16 cellular contexts compared by ENCODE assay signal in the genomic region with DNA sequence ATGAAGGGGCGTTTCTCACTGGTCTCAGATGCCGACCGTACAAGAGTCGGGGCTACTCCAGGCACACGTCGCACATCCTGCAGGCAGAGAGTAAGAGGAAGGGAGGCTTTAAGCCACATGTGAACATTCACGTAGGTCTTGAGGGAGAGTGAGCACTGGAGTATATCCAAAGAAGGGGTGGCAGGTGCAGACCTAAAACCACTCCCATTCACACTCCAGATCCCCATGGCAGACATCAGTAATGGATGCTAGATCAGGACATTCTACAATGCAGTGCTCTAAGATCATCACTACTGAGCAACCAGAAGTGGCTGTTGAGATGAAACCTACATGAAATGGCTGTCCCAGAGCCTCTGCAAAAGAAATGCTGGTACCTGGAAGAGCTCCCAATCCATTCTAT. TPM values are rescaled to one million over a fixed set of nuclear protein-coding genes. Genes with fewer than 3 reads are reported as not detected.
A peak's percentile ranks its signal among the peaks of the same experiment; 100 is the strongest.
DNase-seq lines count a peak whose midpoint lies in the region; ATAC-seq and TF ChIP-seq lines count a peak whose summit lies in the region.
"Had no signal": no experiment of that assay in that cellular context is flagged by ENCODE, and none has a peak within 500 bp of the region (broad histone marks: within the 10 kb centered on the region; RNA-seq: fewer than 3 reads in every experiment).

No MANE protein-coding gene starts in this region.

- H3K27ac ChIP-seq in KOPT-K1 (ENCODE audit: low read depth, low read length, poor library complexity, severe bottlenecking), result peak overlapping the region; percentile 70
- H3K27ac ChIP-seq in neural progenitor cell, result no peak overlapping the region
- no peak overlapping the region for H3K27ac ChIP-seq in upper lobe of left lung
- H3K27ac ChIP-seq: dorsolateral prefrontal cortex, spleen had no signal

- H3K4me1 Mint-ChIP-seq in neural progenitor cell, result no peaks in the 10 kb centered on the region
- H3K4me1 Mint-ChIP-seq: activated CD4-positive, alpha-beta T cell treated with anti-CD3 and anti-CD28 coated beads, Interleukin-2, amount 10 ng/mL, durations not matched to agents 24 days and 14 days had no signal

- H3K36me3 ChIP-seq in KOPT-K1 (ENCODE audit: insufficient read depth, low read length), result no peaks in the 10 kb centered on the region; the same call in 1 of the 2 replicates
- H3K36me3 ChIP-seq in neural progenitor cell, result no peaks in the 10 kb centered on the region
- no peaks in the 10 kb centered on the region for H3K36me3 ChIP-seq in upper lobe of left lung

- peaks cover 5% of the 10 kb centered on the region for H3K27me3 ChIP-seq in neural progenitor cell
- H3K27me3 ChIP-seq in upper lobe of left lung, result no peaks in the 10 kb centered on the region
- H3K27me3 ChIP-seq: spleen had no signal

- in situ Hi-C loops in GM13976 (cut with MboI; ENCODE audit: low sequenced_read_pairs, unreplicated experiment), result no loop called here

- TF ChIP-seq CTCF in neural progenitor cell (IDR thresholded peaks at IDR 0.05) (no peak), upper lobe of left lung (IDR thresholded peaks at IDR 0.05) (no peak), GM13976 (IDR thresholded peaks at IDR 0.05; ENCODE audit: borderline replicate concordance, control extremely low read depth, extremely low read depth, insufficient read depth, missing control alignments) (no peak)

- H3K4me2 ChIP-seq in neural progenitor cell, result no peak overlapping the region

- TF ChIP-seq EP300 in upper lobe of left lung (IDR thresholded peaks at IDR 0.05), result no peak

- H3K27ac Mint-ChIP-seq in neural progenitor cell, result no peak overlapping the region
- H3K27ac Mint-ChIP-seq: activated CD4-positive, alpha-beta T cell treated with anti-CD3 and anti-CD28 coated beads, Interleukin-2, amount 10 ng/mL, durations not matched to agents 24 days and 14 days had no signal

- no peaks in the 10 kb centered on the region for H3K79me2 ChIP-seq in neural progenitor cell (ENCODE audit: low read depth)

- no peaks in the 10 kb centered on the region for H4K20me1 ChIP-seq in neural progenitor cell (ENCODE audit: low read depth)

- TF ChIP-seq POLR2A in upper lobe of left lung (IDR thresholded peaks at IDR 0.05), result no peak

- peak; percentile 61 for ATAC-seq in GM19372 (IDR thresholded peaks at IDR 0.05; ENCODE audit: low read depth, unreplicated experiment)
- ATAC-seq in HG02884 (IDR thresholded peaks at IDR 0.05; ENCODE audit: unreplicated experiment), result peak; percentile 77
- ATAC-seq in upper lobe of left lung (ENCODE audit: low FRiP score in 2 of 2), result no peak

- H3K27me3 Mint-ChIP-seq in neural progenitor cell (ENCODE audit: insufficient read depth, low read depth), result peaks cover 12% of the 10 kb centered on the region

- no peaks in the 10 kb centered on the region for H3K4me1 ChIP-seq in neural progenitor cell
- no peaks in the 10 kb centered on the region for H3K4me1 ChIP-seq in upper lobe of left lung

- no peaks in the 10 kb centered on the region for H3K36me3 Mint-ChIP-seq in neural progenitor cell

- H3K9me3 Mint-ChIP-seq in neural progenitor cell, result no peaks in the 10 kb centered on the region

- H3K9ac ChIP-seq in neural progenitor cell, result no peak overlapping the region

- DNase-seq in DMS79 (lab: John Stamatoyannopoulos, UW), result peak; percentile 14
- no peak for DNase-seq in neural progenitor cell (ENCODE audit: low spot score)
- DNase-seq in upper lobe of left lung, result no peak
- no peak for DNase-seq in GM13976 (ENCODE audit: low spot score)
- no peak for DNase-seq in occipital lobe (lab: John Stamatoyannopoulos, UW)
- DNase-seq: activated CD4-positive, alpha-beta T cell treated with anti-CD3 and anti-CD28 coated beads, Interleukin-2, amount 10 ng/mL, durations not matched to agents 24 days and 14 days; dorsolateral prefrontal cortex; mesendoderm; MM.1S; RPMI8226; spleen; T-helper 2 cell; trophoblast cell had no signal

- no peaks in the 10 kb centered on the region for H3K9me3 ChIP-seq in KOPT-K1 (ENCODE audit: insufficient read depth, low read length, poor library complexity, severe bottlenecking)
- no peaks in the 10 kb centered on the region for H3K9me3 ChIP-seq in neural progenitor cell (ENCODE audit: low read depth)
- H3K9me3 ChIP-seq in upper lobe of left lung, result no peaks in the 10 kb centered on the region

- no peak overlapping the region for H3K4me3 Mint-ChIP-seq in neural progenitor cell
- H3K4me3 Mint-ChIP-seq: activated CD4-positive, alpha-beta T cell treated with anti-CD3 and anti-CD28 coated beads, Interleukin-2, amount 10 ng/mL, durations not matched to agents 24 days and 14 days had no signal

- no peaks in the 10 kb centered on the region for H3F3A ChIP-seq in neural progenitor cell (ENCODE audit: low read depth)

- H3K4me3 ChIP-seq in neural progenitor cell (no peak overlapping the region), upper lobe of left lung (no peak overlapping the region)
- H3K4me3 ChIP-seq: dorsolateral prefrontal cortex, spleen had no signal

- no peak overlapping the region for H2AFZ ChIP-seq in neural progenitor cell (replicated peaks)

- WGBS in upper lobe of left lung, 2 donors, result 43 to 63% methylated on average over 6 to 7 of the region's 7 CpGs

RNA-seq across cellular contexts. Expression of gene WT1, which starts 39.0 kb away (rescaled TPM):
- total RNA-seq in neural progenitor cell (ENCODE audit: low replicate concordance), result not detected in 2 replicates
- total RNA-seq in upper lobe of left lung, result 1 to 10 TPM in 1 of 6 donors, under 1 TPM in 1, not detected in 4; 0.77 to 1.1 TPM
- not detected for total RNA-seq in occipital lobe
- total RNA-seq: activated CD4-positive, alpha-beta T cell treated with anti-CD3 and anti-CD28 coated beads, Interleukin-2, amount 10 ng/mL, durations not matched to agents 24 days and 14 days had no signal

Comparison
In these comparisons a context has a peak if more than half of its experiments do, and no peak if none do; other contexts are left out.
1. ATAC-seq: peak in GM19372 (single experiment) and HG02884 (single experiment); none in upper lobe of left lung (0 of 2).